Comparison of ENCODE assay signal across 13 cellular contexts in genomic region chr5:79562351-79563246, GRCh38. TPM values are rescaled to one million over a fixed set of nuclear protein-coding genes. Genes with fewer than 3 reads are reported as not detected.
DNase-seq lines count a peak whose midpoint lies in the region; ATAC-seq and TF ChIP-seq lines count a peak whose summit lies in the region.
"Had no signal": no experiment of that assay in that cellular context is flagged by ENCODE, and none has a peak within 500 bp of the region (broad histone marks: within the 10 kb centered on the region; RNA-seq: fewer than 3 reads in every experiment).

No MANE protein-coding gene starts in this region.

- H3K27me3 ChIP-seq in HAP-1 (ENCODE audit: low read depth) (no peaks in the 10 kb centered on the region; the same call in 1 of the 2 replicates), iPS-20b (ENCODE audit: insufficient read depth, low read length) (no peaks in the 10 kb centered on the region), stomach (no peaks in the 10 kb centered on the region)
- H3K27me3 ChIP-seq in effector memory CD4-positive, alpha-beta T cell (replicated peaks; ENCODE audit: control insufficient read depth, insufficient read depth, low read length, poor library complexity, severe bottlenecking): no peaks in the 10 kb centered on the region

- peak; percentile 17 for DNase-seq in AG08396 (ENCODE audit: low spot score)
- DNase-seq in HAP-1 (ENCODE audit: low spot score in 2 of 2): peak; percentile 30 to 84
- DNase-seq in activated T-helper 2 cell treated with anti-CD3 and anti-CD28 coated beads, Interferon-gamma antibody, Interleukin-2, Interleukin-4, amounts not matched to agents 10 μg/mL and 5 μg/mL and 100 μg/mL, durations not matched to agents 14 hours and 24 hours and 36 hours (ENCODE audit: low spot score): no peak
- no peak for DNase-seq in effector memory CD4-positive, alpha-beta T cell
- no peak for DNase-seq in NCI-H510A (lab: John Stamatoyannopoulos, UW)
- no peak for DNase-seq in stomach
- DNase-seq: activated CD4-positive, alpha-beta T cell treated with anti-CD3 and anti-CD28 coated beads, Interleukin-2, amount 10 ng/mL, durations not matched to agents 7 days and 5 days; NCI-H226; right cardiac atrium had no signal

- no peak for TF ChIP-seq POLR2A in stomach (IDR thresholded peaks at IDR 0.05)

- in situ Hi-C loops in HAP-1 (cut with MboI; ENCODE audit: low sequenced_read_pairs): loop anchor here (10.0 kb wide), 1 partner anchor 272 kb away; no protein-coding TSS in a partner anchor

- no peaks in the 10 kb centered on the region for H3K36me3 ChIP-seq in HAP-1 (replicated peaks)
- H3K36me3 ChIP-seq in iPS-20b (ENCODE audit: insufficient read depth, low read depth, low read length): no peaks in the 10 kb centered on the region
- H3K36me3 ChIP-seq in effector memory CD4-positive, alpha-beta T cell (ENCODE audit: control insufficient read depth, insufficient read depth, low read length): no peaks in the 10 kb centered on the region
- no peaks in the 10 kb centered on the region for H3K36me3 ChIP-seq in stomach

- peaks cover 42% of the 10 kb centered on the region for H3K4me1 Mint-ChIP-seq in activated T-helper 2 cell treated with anti-CD3 and anti-CD28 coated beads, Interferon-gamma antibody, Interleukin-2, Interleukin-4, amounts not matched to agents 10 μg/mL and 5 μg/mL and 100 μg/mL, durations not matched to agents 14 hours and 24 hours and 36 hours (ENCODE audit: low read depth)

- ATAC-seq in HG03460 (IDR thresholded peaks at IDR 0.05; ENCODE audit: unreplicated experiment): no peak
- ATAC-seq: right cardiac atrium had no signal

- peak overlapping the region; percentile 35 for H3K4me3 Mint-ChIP-seq in activated T-helper 2 cell treated with anti-CD3 and anti-CD28 coated beads, Interferon-gamma antibody, Interleukin-2, Interleukin-4, amounts not matched to agents 10 μg/mL and 5 μg/mL and 100 μg/mL, durations not matched to agents 14 hours and 24 hours and 36 hours (ENCODE audit: low read depth)
- H3K4me3 Mint-ChIP-seq: activated CD4-positive, alpha-beta T cell treated with anti-CD3 and anti-CD28 coated beads, Interleukin-2, amount 10 ng/mL, durations not matched to agents 7 days and 5 days; brain; IgD-negative memory B cell had no signal

- no peak overlapping the region for H3K9ac ChIP-seq in iPS-20b (ENCODE audit: low read depth, low read length)

- TF ChIP-seq EP300 in stomach (IDR thresholded peaks at IDR 0.05): no peak

- H3K27ac Mint-ChIP-seq in activated T-helper 2 cell treated with anti-CD3 and anti-CD28 coated beads, Interferon-gamma antibody, Interleukin-2, Interleukin-4, amounts not matched to agents 10 μg/mL and 5 μg/mL and 100 μg/mL, durations not matched to agents 14 hours and 24 hours and 36 hours: peak overlapping the region; percentile 84
- H3K27ac Mint-ChIP-seq: IgD-negative memory B cell had no signal

- WGBS in stomach, 5 donors: 57 to 66% (median 61%) methylated on average over 3 of the region's 3 CpGs

- H3K4me3 ChIP-seq in HAP-1: no peak overlapping the region
- peak overlapping the region; percentile 16; the same call in 1 of the 2 replicates for H3K4me3 ChIP-seq in iPS-20b (ENCODE audit: low read length)
- H3K4me3 ChIP-seq in effector memory CD4-positive, alpha-beta T cell (ENCODE audit: insufficient read depth, low read depth, low read length, poor library complexity, severe bottlenecking): no peak overlapping the region
- H3K4me3 ChIP-seq in stomach: no peak overlapping the region

- H3K9me3 ChIP-seq in HAP-1 (no peaks in the 10 kb centered on the region), iPS-20b (ENCODE audit: insufficient read depth, low read depth, low read length) (no peaks in the 10 kb centered on the region), stomach (no peaks in the 10 kb centered on the region)
- no peaks in the 10 kb centered on the region for H3K9me3 ChIP-seq in effector memory CD4-positive, alpha-beta T cell (ENCODE audit: control insufficient read depth, low read length)

- peaks cover 6% of the 10 kb centered on the region for H3K9me3 Mint-ChIP-seq in activated T-helper 2 cell treated with anti-CD3 and anti-CD28 coated beads, Interferon-gamma antibody, Interleukin-2, Interleukin-4, amounts not matched to agents 10 μg/mL and 5 μg/mL and 100 μg/mL, durations not matched to agents 14 hours and 24 hours and 36 hours
- H3K9me3 Mint-ChIP-seq: IgD-negative memory B cell had no signal

- intact Hi-C loops in activated T-helper 2 cell treated with anti-CD3 and anti-CD28 coated beads, Interferon-gamma antibody, Interleukin-2, Interleukin-4, amounts not matched to agents 10 μg/mL and 5 μg/mL and 100 μg/mL, durations not matched to agents 14 hours and 24 hours and 36 hours (cut with micrococcal nuclease): no loop called here
- intact Hi-C loops in stomach (cut with DNase I; ENCODE audit: low total_unique reads): no loop called here

- H3K4me1 ChIP-seq in HAP-1: peaks cover 25% of the 10 kb centered on the region
- peaks cover 14% of the 10 kb centered on the region; the same call in 1 of the 2 replicates for H3K4me1 ChIP-seq in iPS-20b (ENCODE audit: insufficient read depth, low read length)
- H3K4me1 ChIP-seq in effector memory CD4-positive, alpha-beta T cell (ENCODE audit: control insufficient read depth, insufficient read depth, low read length, poor library complexity, severe bottlenecking): no peaks in the 10 kb centered on the region
- no peaks in the 10 kb centered on the region for H3K4me1 ChIP-seq in stomach

- no peak overlapping the region for H3K27ac ChIP-seq in iPS-20b (ENCODE audit: low read length)
- no peak overlapping the region for H3K27ac ChIP-seq in effector memory CD4-positive, alpha-beta T cell (ENCODE audit: insufficient read depth, low read length, poor library complexity, severe bottlenecking)
- no peak overlapping the region for H3K27ac ChIP-seq in stomach

- no peak for TF ChIP-seq CTCF in stomach (IDR thresholded peaks at IDR 0.05)

- peaks cover 17% of the 10 kb centered on the region for H3K36me3 Mint-ChIP-seq in activated T-helper 2 cell treated with anti-CD3 and anti-CD28 coated beads, Interferon-gamma antibody, Interleukin-2, Interleukin-4, amounts not matched to agents 10 μg/mL and 5 μg/mL and 100 μg/mL, durations not matched to agents 14 hours and 24 hours and 36 hours (ENCODE audit: low read depth)
- H3K36me3 Mint-ChIP-seq: brain, IgD-negative memory B cell had no signal

- H3K27me3 Mint-ChIP-seq in activated T-helper 2 cell treated with anti-CD3 and anti-CD28 coated beads, Interferon-gamma antibody, Interleukin-2, Interleukin-4, amounts not matched to agents 10 μg/mL and 5 μg/mL and 100 μg/mL, durations not matched to agents 14 hours and 24 hours and 36 hours (ENCODE audit: low read depth): no peaks in the 10 kb centered on the region
- H3K27me3 Mint-ChIP-seq: activated CD4-positive, alpha-beta T cell treated with anti-CD3 and anti-CD28 coated beads, Interleukin-2, amount 10 ng/mL, durations not matched to agents 7 days and 5 days had no signal

RNA-seq across cellular contexts. Expression of gene HOMER1, which starts 48.7 kb away (rescaled TPM):
- total RNA-seq in activated T-helper 2 cell treated with anti-CD3 and anti-CD28 coated beads, Interferon-gamma antibody, Interleukin-2, Interleukin-4, amounts not matched to agents 10 μg/mL and 5 μg/mL and 100 μg/mL, durations not matched to agents 14 hours and 24 hours and 36 hours: 13.3 and 13.5 TPM in 2 replicates
- 10 to 100 TPM in 3 of 5 donors, 1 to 10 TPM in 2; 2.7 to 21.6 (median 13.6) TPM for total RNA-seq in stomach
- polyA plus RNA-seq in stomach: 1 to 10 TPM in 2 of 3 donors, under 1 TPM in 1; 0.85 to 2.3 (median 2.1) TPM

RNA-seq across cellular contexts. Expression of gene TENT2, which starts 49.6 kb away (rescaled TPM):
- 84.1 and 88.0 TPM in 2 replicates for total RNA-seq in activated T-helper 2 cell treated with anti-CD3 and anti-CD28 coated beads, Interferon-gamma antibody, Interleukin-2, Interleukin-4, amounts not matched to agents 10 μg/mL and 5 μg/mL and 100 μg/mL, durations not matched to agents 14 hours and 24 hours and 36 hours
- total RNA-seq in stomach: 100 to 1,000 TPM in 2 of 5 donors, 10 to 100 TPM in 3; 13.9 to 306 (median 74.9) TPM
- 10 to 100 TPM; 10.0 to 20.4 (median 13.0) TPM for polyA plus RNA-seq in stomach

Comparison
In these comparisons a context has a peak if more than half of its experiments do, and no peak if none do; other contexts are left out.
1. DNase-seq: peak in AG08396 (single experiment) and HAP-1 (2 of 2); none in activated T-helper 2 cell treated with anti-CD3 and anti-CD28 coated beads, Interferon-gamma antibody, Interleukin-2, Interleukin-4, amounts not matched to agents 10 μg/mL and 5 μg/mL and 100 μg/mL, durations not matched to agents 14 hours and 24 hours and 36 hours (single experiment), effector memory CD4-positive, alpha-beta T cell (0 of 3), NCI-H510A (single experiment) and stomach (single experiment).